ENCODE assay signal across 14 cellular contexts in genomic region chr7:118473271-118473670, GRCh38.
DNase-seq lines count a peak whose midpoint lies in the region; ATAC-seq and TF ChIP-seq lines count a peak whose summit lies in the region.
"Had no signal": no experiment of that assay in that cellular context is flagged by ENCODE, and none has a peak within 500 bp of the region (broad histone marks: within the 10 kb centered on the region; RNA-seq: fewer than 3 reads in every experiment).

No MANE protein-coding gene starts in this region.

- ATAC-seq in CD8-positive, alpha-beta T cell = no peak

- POLR2A ChIA-PET in SK-N-SH (lab: Yijun Ruan, JAX) = no interaction called here
- POLR2A ChIA-PET in CD8-positive, alpha-beta T cell (lab: Charles Lee) = no interaction called here

- H3K9me3 ChIP-seq in MG63 = no peaks in the 10 kb centered on the region
- no peaks in the 10 kb centered on the region for H3K9me3 ChIP-seq in SK-N-SH
- no peaks in the 10 kb centered on the region for H3K9me3 ChIP-seq in CD8-positive, alpha-beta T cell (ENCODE audit: low read length)
- H3K9me3 ChIP-seq: HAP-1 had no signal

- H3K4me1 ChIP-seq in SK-N-SH (ENCODE audit: control insufficient read depth in 1 of 2, insufficient read depth in 2 of 2, low read depth in 1 of 2, low read length in 1 of 2) = no peaks in the 10 kb centered on the region
- no peaks in the 10 kb centered on the region for H3K4me1 ChIP-seq in CD8-positive, alpha-beta T cell (ENCODE audit: insufficient read depth, low read length)
- H3K4me1 ChIP-seq: HAP-1 had no signal

- no peaks in the 10 kb centered on the region for H3K36me3 ChIP-seq in MG63
- no peaks in the 10 kb centered on the region for H3K36me3 ChIP-seq in SK-N-SH (replicated peaks in 1 of 2; ENCODE audit: control insufficient read depth in 1 of 2, insufficient read depth in 2 of 2, low read length in 1 of 2)
- no peaks in the 10 kb centered on the region for H3K36me3 ChIP-seq in CD8-positive, alpha-beta T cell (ENCODE audit: insufficient read depth, low read length)
- H3K36me3 ChIP-seq: HAP-1 had no signal

- TF ChIP-seq RAD21 in SK-N-SH (IDR thresholded peaks at IDR 0.05; ENCODE audit: low read length) = no peak

- H3K9ac ChIP-seq in SK-N-SH = no peak overlapping the region
- H3K9ac ChIP-seq: GM23248 had no signal

- no peaks in the 10 kb centered on the region for H3K36me3 Mint-ChIP-seq in CD8-positive, alpha-beta T cell

- no peak overlapping the region for H3K4me3 Mint-ChIP-seq in CD8-positive, alpha-beta T cell
- H3K4me3 Mint-ChIP-seq: CD4-positive, alpha-beta T cell had no signal

- no peaks in the 10 kb centered on the region for H3F3A ChIP-seq in SK-N-SH (replicated peaks; ENCODE audit: insufficient read depth)

- CTCF ChIA-PET in SK-N-SH (lab: Yijun Ruan, JAX) = no interaction called here
- CTCF ChIA-PET in CD8-positive, alpha-beta T cell (lab: Charles Lee) = no interaction called here

- H3K79me2 ChIP-seq in SK-N-SH (ENCODE audit: insufficient read depth) = no peaks in the 10 kb centered on the region

- no peak for TF ChIP-seq CTCF in SK-N-SH (IDR thresholded peaks at IDR 0.05)
- no peak for TF ChIP-seq CTCF in CD8-positive, alpha-beta T cell (IDR thresholded peaks at IDR 0.05)

- no peaks in the 10 kb centered on the region for H4K20me1 ChIP-seq in SK-N-SH (ENCODE audit: insufficient read depth)

- peaks cover 7% of the 10 kb centered on the region for H3K9me3 Mint-ChIP-seq in CD8-positive, alpha-beta T cell

- no peaks in the 10 kb centered on the region; the same call in 1 of the 2 replicates for H3K9me2 ChIP-seq in SK-N-SH

- no peak overlapping the region for H3K4me2 ChIP-seq in SK-N-SH

- no peaks in the 10 kb centered on the region for H3K27me3 Mint-ChIP-seq in CD8-positive, alpha-beta T cell (ENCODE audit: low read depth)
- H3K27me3 Mint-ChIP-seq: CD4-positive, alpha-beta T cell had no signal

- TF ChIP-seq EP300 in SK-N-SH (IDR thresholded peaks at IDR 0.05; ENCODE audit: borderline replicate concordance in 1 of 2, low read depth in 1 of 2, low read length in 1 of 2) = no peak

- H2AFZ ChIP-seq in SK-N-SH (ENCODE audit: low read depth) = no peak overlapping the region
- H2AFZ ChIP-seq: GM23248 had no signal

- H3K27me3 ChIP-seq in MG63 = no peaks in the 10 kb centered on the region
- H3K27me3 ChIP-seq in SK-N-SH (ENCODE audit: insufficient read depth) = no peaks in the 10 kb centered on the region
- H3K27me3 ChIP-seq in CD8-positive, alpha-beta T cell (ENCODE audit: insufficient read depth, low read length) = no peaks in the 10 kb centered on the region

- no peak overlapping the region for H3K27ac Mint-ChIP-seq in CD8-positive, alpha-beta T cell
- H3K27ac Mint-ChIP-seq: CD4-positive, alpha-beta T cell had no signal

- WGBS in SK-N-SH (ENCODE audit: low lambda C conversion rate) = 11% methylated on average over 5 of the region's 5 CpGs

- intact Hi-C loops in CD8-positive, alpha-beta T cell (cut with DNase I, micrococcal nuclease) = no loop called here

- H3K4me1 Mint-ChIP-seq in CD8-positive, alpha-beta T cell (ENCODE audit: low read depth) = no peaks in the 10 kb centered on the region

- DNase-seq in MG63 (peak; percentile 18), NCI-H446 treated with DMSO at 0.1 percent for 48 hours (lab: John Stamatoyannopoulos, UW) (peak; percentile 58), occipital lobe (lab: John Stamatoyannopoulos, UW) (peak; percentile 1), SK-N-SH (no peak), germinal center (ENCODE audit: low spot score) (no peak), NK-92 (lab: John Stamatoyannopoulos, UW; ENCODE audit: unreplicated experiment) (no peak)
- no peak for DNase-seq in CD8-positive, alpha-beta T cell
- DNase-seq: ACHN; CD4-positive, alpha-beta T cell; DND-41; EL; GM23248 had no signal

- no peak overlapping the region for H3K27ac ChIP-seq in SK-N-SH (ENCODE audit: low read depth in 2 of 2, low read length in 1 of 2)
- H3K27ac ChIP-seq in CD8-positive, alpha-beta T cell (ENCODE audit: low read depth, low read length) = no peak overlapping the region
- H3K27ac ChIP-seq: C4-2B, GM23248 had no signal

- H3K4me3 ChIP-seq in MG63 (no peak overlapping the region), SK-N-SH (ENCODE audit: low read depth in 2 of 2, low read length in 1 of 2) (no peak overlapping the region)
- H3K4me3 ChIP-seq in CD8-positive, alpha-beta T cell (ENCODE audit: low read depth, low read length) = no peak overlapping the region
- H3K4me3 ChIP-seq: GM23248, HAP-1 had no signal

TF ChIP-seq in SK-N-SH, 30 proteins besides CTCF, POLR2A, EP300 and RAD21 (continues in another document):
- no peak for TF ChIP-seq TEAD4 (IDR thresholded peaks at IDR 0.05; ENCODE audit: borderline replicate concordance, insufficient read depth)
- TF ChIP-seq TAF1 (IDR thresholded peaks at IDR 0.05; ENCODE audit: borderline replicate concordance, low read depth, low read length) = no peak
- TF ChIP-seq SMC3 (IDR thresholded peaks at IDR 0.05; ENCODE audit: low read depth, low read length) = no peak
- no peak for TF ChIP-seq RCOR1 (IDR thresholded peaks at IDR 0.05; ENCODE audit: low read length)
- TF ChIP-seq YY1 (IDR thresholded peaks at IDR 0.05; ENCODE audit: low read depth) = no peak
- TF ChIP-seq USF2 (IDR thresholded peaks at IDR 0.05; ENCODE audit: borderline replicate concordance, low read depth, low read length) = no peak
- TF ChIP-seq JUND (IDR thresholded peaks at IDR 0.05) = no peak
- TF ChIP-seq NFIC (IDR thresholded peaks at IDR 0.05; ENCODE audit: borderline replicate concordance) = no peak
- TF ChIP-seq PBX3 (IDR thresholded peaks at IDR 0.05) = no peak
- TF ChIP-seq GATA2 (CRISPR knock-in tag; IDR thresholded peaks at IDR 0.05) = no peak
- TF ChIP-seq REST (IDR thresholded peaks at IDR 0.05; ENCODE audit: low read depth, low read length) = no peak
- no peak for TF ChIP-seq IRF3 (IDR thresholded peaks at IDR 0.05; ENCODE audit: low read depth, low read length)

Comparison
In these comparisons a context has a peak if more than half of its experiments do, and no peak if none do; other contexts are left out.
1. DNase-seq: peak in MG63 (single experiment), NCI-H446 treated with DMSO at 0.1 percent for 48 hours (single experiment) and occipital lobe (single experiment); none in SK-N-SH (single experiment), germinal center (single experiment), CD8-positive, alpha-beta T cell (0 of 7) and NK-92 (single experiment).